ENCODE assay signal across 9 cellular contexts in the genomic region with DNA sequence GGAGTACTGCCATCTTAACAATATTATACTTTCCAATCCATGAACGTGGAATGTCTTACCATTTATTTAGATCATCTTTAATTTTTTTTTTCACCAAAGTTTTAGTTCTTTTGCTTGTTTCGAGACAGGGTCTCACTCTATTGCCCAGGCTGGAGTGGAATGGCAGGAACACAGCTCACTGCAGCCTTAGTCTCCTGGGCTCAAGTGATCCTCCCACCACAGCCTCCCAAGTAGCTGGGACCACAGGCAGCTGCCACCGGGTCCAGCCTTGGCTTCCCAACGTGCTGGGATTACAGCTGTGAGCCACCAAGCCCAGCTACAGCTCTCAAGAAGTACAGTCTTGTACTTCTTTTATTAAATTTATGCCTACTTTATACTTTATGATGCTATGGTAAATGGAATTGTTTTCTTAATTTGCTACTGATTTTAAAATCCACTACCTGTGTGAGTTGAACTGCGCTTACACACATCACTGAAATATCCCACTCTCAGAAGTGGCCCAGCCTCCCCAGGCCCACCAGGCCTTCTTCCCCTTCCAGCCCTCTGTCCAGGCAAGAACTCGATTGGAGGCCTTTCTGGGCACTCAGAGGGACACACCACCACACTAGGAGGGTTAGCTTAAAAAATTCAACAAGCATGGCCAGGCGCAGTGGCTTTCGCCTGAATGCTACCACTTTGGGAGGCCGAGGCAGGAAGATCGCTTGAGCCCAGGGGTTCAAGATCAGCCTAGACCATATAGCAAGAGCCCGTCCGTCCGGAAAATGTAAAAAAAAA. TPM values are rescaled to one million over a fixed set of nuclear protein-coding genes. Genes with fewer than 3 reads are reported as not detected.
DNase-seq lines count a peak whose midpoint lies in the region; ATAC-seq and TF ChIP-seq lines count a peak whose summit lies in the region.
"Had no signal": no experiment of that assay in that cellular context is flagged by ENCODE, and none has a peak within 500 bp of the region (broad histone marks: within the 10 kb centered on the region; RNA-seq: fewer than 3 reads in every experiment).

No MANE protein-coding gene starts in this region.

- H3K4me3 ChIP-seq in left lung = peak overlapping the region; percentile 88 to 93
- peak overlapping the region; percentile 81 for H3K4me3 ChIP-seq in thymus (ENCODE audit: low read length)

- CTCF ChIA-PET in activated CD8-positive, alpha-beta memory T cell treated with anti-CD3 and anti-CD28 coated beads, Interleukin-2, amount 10 ng/mL, durations not matched to agents 7 days and 5 days (lab: Charles Lee) = interaction anchor here (0.7 to 8.9 kb wide), 14 partner anchors 8 to 920 kb away, joined by 3 to 84 read pairs (median 3); partner anchors contain the start of gene TMEM221

- no peak for TF ChIP-seq POLR2A in GM18505 (IDR thresholded peaks at IDR 0.05; ENCODE audit: borderline replicate concordance, extremely low read depth, insufficient read depth, insufficient read length)

- H3K27ac Mint-ChIP-seq in activated CD8-positive, alpha-beta memory T cell treated with anti-CD3 and anti-CD28 coated beads, Interleukin-2, amount 10 ng/mL, durations not matched to agents 7 days and 5 days = peak overlapping the region; percentile 96
- peak overlapping the region; percentile 99 for H3K27ac Mint-ChIP-seq in activated naive CD8-positive, alpha-beta T cell treated with anti-CD3 and anti-CD28 coated beads, Interleukin-2, amount 50 U/mL, for 24 hours

- H3K27ac ChIP-seq in left lung = peak overlapping the region; percentile 98 to 99
- H3K27ac ChIP-seq in thymus (ENCODE audit: low read depth) = peak overlapping the region; percentile 53

- peaks cover 39% of the 10 kb centered on the region for H3K4me1 Mint-ChIP-seq in activated CD8-positive, alpha-beta memory T cell treated with anti-CD3 and anti-CD28 coated beads, Interleukin-2, amount 10 ng/mL, durations not matched to agents 7 days and 5 days
- H3K4me1 Mint-ChIP-seq in activated naive CD8-positive, alpha-beta T cell treated with anti-CD3 and anti-CD28 coated beads, Interleukin-2, amount 50 U/mL, for 24 hours = peaks cover 43% of the 10 kb centered on the region

- H3K9me3 ChIP-seq in left lung (no peaks in the 10 kb centered on the region), thymus (ENCODE audit: control insufficient read depth) (no peaks in the 10 kb centered on the region)

- H3K36me3 Mint-ChIP-seq in activated CD8-positive, alpha-beta memory T cell treated with anti-CD3 and anti-CD28 coated beads, Interleukin-2, amount 10 ng/mL, durations not matched to agents 7 days and 5 days = peaks cover 19% of the 10 kb centered on the region
- peaks cover 22% of the 10 kb centered on the region for H3K36me3 Mint-ChIP-seq in activated naive CD8-positive, alpha-beta T cell treated with anti-CD3 and anti-CD28 coated beads, Interleukin-2, amount 50 U/mL, for 24 hours (ENCODE audit: low read depth)

- peak overlapping the region; percentile 95 for H3K4me3 Mint-ChIP-seq in activated CD8-positive, alpha-beta memory T cell treated with anti-CD3 and anti-CD28 coated beads, Interleukin-2, amount 10 ng/mL, durations not matched to agents 7 days and 5 days
- peak overlapping the region; percentile 99 for H3K4me3 Mint-ChIP-seq in activated naive CD8-positive, alpha-beta T cell treated with anti-CD3 and anti-CD28 coated beads, Interleukin-2, amount 50 U/mL, for 24 hours

- peaks cover 11 to 60% of the 10 kb centered on the region in 2 donors for H3K4me1 ChIP-seq in left lung
- H3K4me1 ChIP-seq in thymus (ENCODE audit: control insufficient read depth, insufficient read depth, low read length) = peaks cover 12% of the 10 kb centered on the region

- intact Hi-C loops in left lung (cut with DNase I) = no loop called here

- H3K27me3 ChIP-seq in left lung (no peaks in the 10 kb centered on the region), thymus (ENCODE audit: control insufficient read depth, insufficient read depth) (no peaks in the 10 kb centered on the region)

- no peak for DNase-seq in activated CD8-positive, alpha-beta memory T cell treated with anti-CD3 and anti-CD28 coated beads, Interleukin-2, amount 10 ng/mL, durations not matched to agents 7 days and 5 days
- DNase-seq in activated CD8-positive, alpha-beta memory T cell treated with anti-CD3 and anti-CD28 coated beads, Interleukin-2, amount 50 U/mL, for 4 hours = no peak
- no peak for DNase-seq in activated naive CD8-positive, alpha-beta T cell treated with anti-CD3 and anti-CD28 coated beads, Interleukin-2, amount 50 U/mL, for 24 hours
- DNase-seq in left lung (no peak), GM19240 (ENCODE audit: insufficient read length, low spot score) (no peak)
- DNase-seq in activated CD4-positive, CD25-positive, alpha-beta regulatory T cell treated with anti-CD3 and anti-CD28 coated beads, Interleukin-2, amount 50 U/mL, for 72 hours = no peak
- DNase-seq: stimulated activated CD4-positive, alpha-beta T cell treated with anti-CD3 and anti-CD28 coated beads, Interleukin-2, amount 100 ng/mL, for 24 hours had no signal

- H3K9me3 Mint-ChIP-seq in activated CD8-positive, alpha-beta memory T cell treated with anti-CD3 and anti-CD28 coated beads, Interleukin-2, amount 10 ng/mL, durations not matched to agents 7 days and 5 days (ENCODE audit: low read depth) = no peaks in the 10 kb centered on the region
- H3K9me3 Mint-ChIP-seq in activated naive CD8-positive, alpha-beta T cell treated with anti-CD3 and anti-CD28 coated beads, Interleukin-2, amount 50 U/mL, for 24 hours = no peaks in the 10 kb centered on the region

- TF ChIP-seq CTCF in left lung (IDR thresholded peaks at IDR 0.05) = no peak

- 42% methylated on average over 13 of the region's 13 CpGs for WGBS in thymus

- ATAC-seq in activated CD8-positive, alpha-beta memory T cell treated with anti-CD3 and anti-CD28 coated beads, Interleukin-2, amount 10 ng/mL, durations not matched to agents 7 days and 5 days = no peak
- no peak for ATAC-seq in activated naive CD8-positive, alpha-beta T cell treated with anti-CD3 and anti-CD28 coated beads, Interleukin-2, amount 50 U/mL, for 24 hours
- ATAC-seq in left lung (no peak), GM18505 (IDR thresholded peaks at IDR 0.05; ENCODE audit: unreplicated experiment) (no peak)

- H3K36me3 ChIP-seq in left lung = peaks cover 0 to 14% of the 10 kb centered on the region in 2 donors
- H3K36me3 ChIP-seq in thymus (ENCODE audit: control insufficient read depth, insufficient read depth) = peaks cover 11% of the 10 kb centered on the region

- H3K27me3 Mint-ChIP-seq in activated CD8-positive, alpha-beta memory T cell treated with anti-CD3 and anti-CD28 coated beads, Interleukin-2, amount 10 ng/mL, durations not matched to agents 7 days and 5 days = no peaks in the 10 kb centered on the region
- no peaks in the 10 kb centered on the region for H3K27me3 Mint-ChIP-seq in activated naive CD8-positive, alpha-beta T cell treated with anti-CD3 and anti-CD28 coated beads, Interleukin-2, amount 50 U/mL, for 24 hours

RNA-seq across cellular contexts. Expression of gene PGLS, which starts 1.0 kb away (rescaled TPM):
- 10 to 100 TPM; 59.3 to 65.4 TPM for total RNA-seq in activated CD8-positive, alpha-beta memory T cell treated with anti-CD3 and anti-CD28 coated beads, Interleukin-2, amount 10 ng/mL, durations not matched to agents 7 days and 5 days
- total RNA-seq in left lung = 10 to 100 TPM; 78.2 to 85.4 TPM
- polyA plus RNA-seq in thymus = 73.5 TPM

RNA-seq across cellular contexts. Expression of gene SLC27A1, which starts 40.1 kb away (rescaled TPM):
- total RNA-seq in activated CD8-positive, alpha-beta memory T cell treated with anti-CD3 and anti-CD28 coated beads, Interleukin-2, amount 10 ng/mL, durations not matched to agents 7 days and 5 days = 1 to 10 TPM; 1.5 to 2.1 TPM
- 10 to 100 TPM; 16.9 to 21.9 TPM for total RNA-seq in left lung
- polyA plus RNA-seq in thymus = 11.9 TPM

RNA-seq across cellular contexts. Expression of gene COLGALT1, which starts 45.0 kb away (rescaled TPM):
- total RNA-seq in activated CD8-positive, alpha-beta memory T cell treated with anti-CD3 and anti-CD28 coated beads, Interleukin-2, amount 10 ng/mL, durations not matched to agents 7 days and 5 days = 10 to 100 TPM; 52.2 to 65.2 TPM
- total RNA-seq in left lung = 100 to 1,000 TPM; 107 to 170 TPM
- polyA plus RNA-seq in thymus = 69.5 TPM

RNA-seq across cellular contexts. Expression of gene NXNL1, which starts 49.7 kb away (rescaled TPM):
- total RNA-seq in activated CD8-positive, alpha-beta memory T cell treated with anti-CD3 and anti-CD28 coated beads, Interleukin-2, amount 10 ng/mL, durations not matched to agents 7 days and 5 days = not detected
- not detected for total RNA-seq in left lung
- polyA plus RNA-seq in thymus = not detected

Comparison
In these comparisons a context has a peak if more than half of its experiments do, and no peak if none do; other contexts are left out.
1. RNA of gene SLC27A1, which starts 40.1 kb away (total RNA-seq): 16.9 to 21.9 TPM in left lung; 1.5 to 2.1 TPM in activated CD8-positive, alpha-beta memory T cell treated with anti-CD3 and anti-CD28 coated beads, Interleukin-2, amount 10 ng/mL, durations not matched to agents 7 days and 5 days; every median in the first group is over 4 times any median in the second.